In genomic region chr7:44876393-44876792, GRCh38 we compare ENCODE assay signal across 24 cellular contexts.
"Had no signal": no experiment of that assay in that cellular context is flagged by ENCODE, and none has a peak within 500 bp of the region (broad histone marks: within the 10 kb centered on the region; RNA-seq: fewer than 3 reads in every experiment).

No MANE protein-coding gene starts in this region.

- H3K9me3 Mint-ChIP-seq: activated naive CD8-positive, alpha-beta T cell treated with anti-CD3 and anti-CD28 coated beads, Interleukin-2, amount 50 U/mL, for 24 hours; activated T-helper 1 cell treated with anti-CD3 and anti-CD28 coated beads, Interleukin-12 subunit alpha, Interleukin-12 subunit beta, Interleukin-2, Interleukin-4 antibody, amounts not matched to agents 30 ng/mL and 10 ng/mL and 1 ng/mL, durations not matched to agents 14 hours and 24 hours and 36 hours had no signal

- H3K9me3 ChIP-seq: MG63 had no signal

- H3K4me3 ChIP-seq: MG63 had no signal

- FAIRE-seq: astrocyte had no signal

- H3K4me3 Mint-ChIP-seq: activated CD8-positive, alpha-beta T cell treated with anti-CD3 and anti-CD28 coated beads for 36 hours; activated naive CD8-positive, alpha-beta T cell treated with anti-CD3 and anti-CD28 coated beads, Interleukin-2, amount 50 U/mL, for 24 hours; activated T-helper 1 cell treated with anti-CD3 and anti-CD28 coated beads, Interleukin-12 subunit alpha, Interleukin-12 subunit beta, Interleukin-2, Interleukin-4 antibody, amounts not matched to agents 30 ng/mL and 10 ng/mL and 1 ng/mL, durations not matched to agents 14 hours and 24 hours and 36 hours; T-helper 1 cell treated with Interleukin-12 subunit alpha and Interleukin-12 subunit beta and Interleukin-4 antibody, amounts not matched to agents 30 μg/mL and 1 μg/mL, for 36 hours had no signal

- DNase-seq: activated CD4-positive, alpha-beta T cell treated with anti-CD3 and anti-CD28 coated beads for 4 hours; activated CD8-positive, alpha-beta memory T cell treated with anti-CD3 and anti-CD28 coated beads, Interleukin-2, amount 50 U/mL, for 4 hours; activated CD8-positive, alpha-beta T cell treated with anti-CD3 and anti-CD28 coated beads for 36 hours; activated effector memory CD4-positive, alpha-beta T cell treated with Interleukin-2 at 50 U/mL for 16 hours; activated naive CD4-positive, alpha-beta T cell treated with Interleukin-2 at 50 U/mL for 16 hours; activated naive CD8-positive, alpha-beta T cell treated with anti-CD3 and anti-CD28 coated beads, Interleukin-2, amount 50 U/mL, for 24 hours; amniotic stem cell; brain microvascular endothelial cell; cerebellar nuclear complex; MG63; NCI-H1105 treated with DMSO at 0.1 percent for 48 hours; NCI-H1436 treated with DMSO at 0.1 percent for 48 hours; NCI-H187; NCI-H2081; NCI-H510A treated with DMSO at 0.1 percent for 48 hours; NCI-H69; NK-92 treated with Interleukin-12 subunit alpha and Interleukin-12 subunit beta, amount 100 ng/mL, for 24 hours; PC-3; SIG-M5 had no signal

- ATAC-seq: activated CD4-positive, CD25-positive, alpha-beta regulatory T cell treated with anti-CD3 and anti-CD28 coated beads, Interleukin-2, amount 50 U/mL, for 24 hours; activated CD8-positive, alpha-beta T cell treated with anti-CD3 and anti-CD28 coated beads for 36 hours; activated naive CD4-positive, alpha-beta T cell treated with anti-CD3 and anti-CD28 coated beads, Interleukin-2, amount 50 U/mL, for 72 hours; activated naive CD8-positive, alpha-beta T cell treated with anti-CD3 and anti-CD28 coated beads, Interleukin-2, amount 50 U/mL, for 24 hours; PC-3 had no signal

- H3K27me3 ChIP-seq: brain microvascular endothelial cell, MG63 had no signal

- H3K27me3 Mint-ChIP-seq: activated CD8-positive, alpha-beta T cell treated with anti-CD3 and anti-CD28 coated beads for 36 hours; activated naive CD8-positive, alpha-beta T cell treated with anti-CD3 and anti-CD28 coated beads, Interleukin-2, amount 50 U/mL, for 24 hours had no signal

- H3K27ac Mint-ChIP-seq: activated CD8-positive, alpha-beta T cell treated with anti-CD3 and anti-CD28 coated beads for 36 hours; activated naive CD4-positive, alpha-beta T cell treated with anti-CD3 and anti-CD28 coated beads, Interleukin-2, amount 50 U/mL, for 72 hours; activated naive CD8-positive, alpha-beta T cell treated with anti-CD3 and anti-CD28 coated beads, Interleukin-2, amount 50 U/mL, for 24 hours; activated T-helper 1 cell treated with anti-CD3 and anti-CD28 coated beads, Interleukin-12 subunit alpha, Interleukin-12 subunit beta, Interleukin-2, Interleukin-4 antibody, amounts not matched to agents 30 ng/mL and 10 ng/mL and 1 ng/mL, durations not matched to agents 14 hours and 24 hours and 36 hours; T-helper 1 cell treated with Interleukin-12 subunit alpha and Interleukin-12 subunit beta and Interleukin-4 antibody, amounts not matched to agents 30 μg/mL and 1 μg/mL, for 36 hours had no signal

- H3K27ac ChIP-seq: brain microvascular endothelial cell had no signal
